Comparison of ENCODE assay signal across 25 cellular contexts in genomic region chr2:43521568-43521967, GRCh38.
"Had no signal": no experiment of that assay in that cellular context is flagged by ENCODE, and none has a peak within 500 bp of the region (broad histone marks: within the 10 kb centered on the region; RNA-seq: fewer than 3 reads in every experiment).

No MANE protein-coding gene starts in this region.

- ATAC-seq: esophagus mucosa; left ventricle myocardium superior; stimulated activated naive B cell treated with anti-CD40 and anti-IgM and Interleukin-4, amounts not matched to agents 10 μg/mL and 1 μg/mL and 100 μg/mL, for 72 hours had no signal

- H3K36me3 ChIP-seq: adrenal gland, ovary, WERI-Rb-1 had no signal

- H3K4me3 ChIP-seq: adrenal gland, ovary, stomach, tibial nerve had no signal

- H3K27ac ChIP-seq: neutrophil, WERI-Rb-1 had no signal

- H3K9me3 ChIP-seq: adrenal gland, neutrophil, ovary had no signal

- H3K27me3 ChIP-seq: adrenal gland, neutrophil, ovary, stomach, tibial nerve had no signal

- DNase-seq: activated CD4-positive, alpha-beta memory T cell treated with anti-CD3 and anti-CD28 coated beads for 36 hours; activated CD4-positive, alpha-beta T cell treated with anti-CD3 and anti-CD28 coated beads, Interleukin-2, amount 10 ng/mL, durations not matched to agents 24 days and 14 days; activated CD4-positive, CD25-positive, alpha-beta regulatory T cell treated with anti-CD3 and anti-CD28 coated beads, Interleukin-2, amount 50 U/mL, for 72 hours; activated CD8-positive, alpha-beta memory T cell treated with anti-CD3 and anti-CD28 coated beads, Interleukin-2, amount 50 U/mL, for 4 hours; activated effector memory CD4-positive, alpha-beta T cell treated with anti-CD3 and anti-CD28 coated beads, Interleukin-2, amount 50 U/mL, for 16 hours; activated naive CD4-positive, alpha-beta T cell treated with anti-CD3 and anti-CD28 coated beads for 36 hours; activated naive CD8-positive, alpha-beta T cell treated with anti-CD3 and anti-CD28 coated beads for 36 hours; activated T-cell treated with anti-CD3 and anti-CD28 coated beads, Interleukin-2, amount 50 U/mL, for 1 hour; adrenal gland; central memory CD4-positive, alpha-beta T cell; endodermal cell; foreskin melanocyte; left ventricle myocardium superior; naive B cell; nephron progenitor cell; ovary; stimulated activated CD4-positive, alpha-beta T cell treated with anti-CD3 and anti-CD28 coated beads, Interleukin-15, amount 100 ng/mL, for 24 hours; stimulated activated CD4-positive, alpha-beta T cell treated with anti-CD3 and anti-CD28 coated beads, Interleukin-2, amount 100 ng/mL, for 24 hours; stimulated activated naive B cell treated with anti-CD40 and anti-IgM and Interleukin-4, amounts not matched to agents 10 μg/mL and 1 μg/mL and 100 μg/mL, for 72 hours; stomach; T1000; WERI-Rb-1 had no signal
